ENCODE assay signal across 14 cellular contexts in genomic region chr7:94266278-94266677, GRCh38.
DNase-seq lines count a peak whose midpoint lies in the region; ATAC-seq and TF ChIP-seq lines count a peak whose summit lies in the region.
"Had no signal": no experiment of that assay in that cellular context is flagged by ENCODE, and none has a peak within 500 bp of the region (broad histone marks: within the 10 kb centered on the region; RNA-seq: fewer than 3 reads in every experiment).

No MANE protein-coding gene starts in this region.

- no peaks in the 10 kb centered on the region for H3K9me3 ChIP-seq in GM23248 (ENCODE audit: low read depth)
- H3K9me3 ChIP-seq in SK-N-MC (ENCODE audit: low read depth, low read length): no peaks in the 10 kb centered on the region
- no peaks in the 10 kb centered on the region for H3K9me3 ChIP-seq in psoas muscle
- H3K9me3 ChIP-seq in HAP-1: no peaks in the 10 kb centered on the region
- H3K9me3 ChIP-seq in prostate gland: no peaks in the 10 kb centered on the region
- H3K9me3 ChIP-seq: adrenal gland had no signal

- H3K4me2 ChIP-seq in GM23248 (ENCODE audit: unreplicated experiment): peak overlapping the region; percentile 37

- peaks cover 13% of the 10 kb centered on the region; the same call in 1 of the 2 replicates for H3F3A ChIP-seq in GM23248 (ENCODE audit: insufficient read depth)

- no peaks in the 10 kb centered on the region for H3K36me3 ChIP-seq in GM23248 (ENCODE audit: low read depth)
- no peaks in the 10 kb centered on the region for H3K36me3 ChIP-seq in SK-N-MC (ENCODE audit: insufficient read depth, low read length)
- H3K36me3 ChIP-seq in psoas muscle (ENCODE audit: insufficient read depth in 1 of 2, low read depth in 1 of 2): no peaks in the 10 kb centered on the region
- H3K36me3 ChIP-seq in HAP-1 (replicated peaks): no peaks in the 10 kb centered on the region
- H3K36me3 ChIP-seq in prostate gland: no peaks in the 10 kb centered on the region
- H3K36me3 ChIP-seq: adrenal gland had no signal

- WGBS in GM23248 (ENCODE audit: low coverage in 1 of 2, low lambda C conversion rate in 2 of 2, missing lambda C conversion rate in 2 of 2), 2 experiments: 16 to 21% methylated on average over 4 of the region's 4 CpGs
- 21 to 32% (median 21%) methylated on average over 4 of the region's 4 CpGs for WGBS in psoas muscle, 3 donors
- 69% methylated on average over 4 of the region's 4 CpGs for WGBS in prostate gland

- H3K27me3 Mint-ChIP-seq in T-helper 2 cell treated with Interferon-gamma antibody and Interleukin-4, amounts not matched to agents 5 μg/mL and 100 μg/mL, for 36 hours (ENCODE audit: low read depth): peaks cover 7% of the 10 kb centered on the region

- no peaks in the 10 kb centered on the region for H3K36me3 Mint-ChIP-seq in T-helper 2 cell treated with Interferon-gamma antibody and Interleukin-4, amounts not matched to agents 5 μg/mL and 100 μg/mL, for 36 hours (ENCODE audit: low read depth)
- H3K36me3 Mint-ChIP-seq: activated CD8-positive, alpha-beta memory T cell treated with anti-CD3 and anti-CD28 coated beads, Interleukin-2, amount 10 ng/mL, durations not matched to agents 7 days and 5 days had no signal

- H4K20me1 ChIP-seq in GM23248 (ENCODE audit: insufficient read depth): no peaks in the 10 kb centered on the region

- peak overlapping the region; percentile 11; the same call in 1 of the 2 replicates for H2AFZ ChIP-seq in GM23248

- no peak for TF ChIP-seq POLR2A in prostate gland (IDR thresholded peaks at IDR 0.05)

- TF ChIP-seq CTCF in psoas muscle (IDR thresholded peaks at IDR 0.05) (no peak), prostate gland (IDR thresholded peaks at IDR 0.05) (no peak)

- H3K9me2 ChIP-seq in GM23248 (ENCODE audit: insufficient read depth): peaks cover 5% of the 10 kb centered on the region; the same call in 1 of the 2 replicates

- no peak overlapping the region for H3K4me3 ChIP-seq in GM23248
- H3K4me3 ChIP-seq in SK-N-MC: peak overlapping the region; percentile 65
- H3K4me3 ChIP-seq in psoas muscle: no peak overlapping the region
- no peak overlapping the region for H3K4me3 ChIP-seq in HAP-1
- H3K4me3 ChIP-seq in prostate gland: no peak overlapping the region
- H3K4me3 ChIP-seq: adrenal gland had no signal

- in situ Hi-C loops in GM23248 (cut with MboI): no loop called here
- in situ Hi-C loops in HAP-1 (cut with MboI; ENCODE audit: low sequenced_read_pairs): no loop called here

- no peak overlapping the region for H3K27ac Mint-ChIP-seq in T-helper 2 cell treated with Interferon-gamma antibody and Interleukin-4, amounts not matched to agents 5 μg/mL and 100 μg/mL, for 36 hours
- H3K27ac Mint-ChIP-seq: activated CD8-positive, alpha-beta memory T cell treated with anti-CD3 and anti-CD28 coated beads, Interleukin-2, amount 10 ng/mL, durations not matched to agents 7 days and 5 days; effector memory CD8-positive, alpha-beta T cell had no signal

- H3K79me2 ChIP-seq in GM23248 (ENCODE audit: insufficient read depth): no peaks in the 10 kb centered on the region

- no peaks in the 10 kb centered on the region for H3K4me1 Mint-ChIP-seq in T-helper 2 cell treated with Interferon-gamma antibody and Interleukin-4, amounts not matched to agents 5 μg/mL and 100 μg/mL, for 36 hours (ENCODE audit: low read depth)
- H3K4me1 Mint-ChIP-seq: activated CD8-positive, alpha-beta memory T cell treated with anti-CD3 and anti-CD28 coated beads, Interleukin-2, amount 10 ng/mL, durations not matched to agents 7 days and 5 days had no signal

- intact Hi-C loops in psoas muscle (cut with DNase I): no loop called here
- intact Hi-C loops in prostate gland (cut with DNase I): no loop called here

- H3K9ac ChIP-seq in GM23248: no peak overlapping the region
- no peak overlapping the region for H3K9ac ChIP-seq in SK-N-MC (ENCODE audit: insufficient read length)

- ATAC-seq in psoas muscle (peak in 3 of 4 donors; percentile 33 to 71 (median 40)), GM21390 (IDR thresholded peaks at IDR 0.05; ENCODE audit: unreplicated experiment) (no peak)
- ATAC-seq: activated CD8-positive, alpha-beta memory T cell treated with anti-CD3 and anti-CD28 coated beads, Interleukin-2, amount 10 ng/mL, durations not matched to agents 7 days and 5 days; effector memory CD8-positive, alpha-beta T cell had no signal

- H3K27me3 ChIP-seq in GM23248 (replicated peaks; ENCODE audit: insufficient read depth): no peaks in the 10 kb centered on the region
- H3K27me3 ChIP-seq in psoas muscle (ENCODE audit: insufficient read depth in 3 of 3, low read length in 2 of 3): no peaks in the 10 kb centered on the region
- H3K27me3 ChIP-seq in HAP-1 (ENCODE audit: low read depth): peaks cover 2% of the 10 kb centered on the region; the same call in 1 of the 2 replicates
- no peaks in the 10 kb centered on the region for H3K27me3 ChIP-seq in prostate gland (replicated peaks; ENCODE audit: insufficient read depth)
- H3K27me3 ChIP-seq: adrenal gland had no signal

- no peaks in the 10 kb centered on the region for H3K9me3 Mint-ChIP-seq in T-helper 2 cell treated with Interferon-gamma antibody and Interleukin-4, amounts not matched to agents 5 μg/mL and 100 μg/mL, for 36 hours

- H3K4me3 Mint-ChIP-seq in T-helper 2 cell treated with Interferon-gamma antibody and Interleukin-4, amounts not matched to agents 5 μg/mL and 100 μg/mL, for 36 hours: no peak overlapping the region
- H3K4me3 Mint-ChIP-seq: activated CD8-positive, alpha-beta memory T cell treated with anti-CD3 and anti-CD28 coated beads, Interleukin-2, amount 10 ng/mL, durations not matched to agents 7 days and 5 days; effector memory CD8-positive, alpha-beta T cell had no signal

- H3K27ac ChIP-seq in GM23248 (no peak overlapping the region), SK-N-MC (peak overlapping the region; percentile 93), psoas muscle (no peak overlapping the region), prostate gland (no peak overlapping the region)

- DNase-seq in GM23248: peak; percentile 70
- DNase-seq in SK-N-MC (ENCODE audit: low read depth, low spot score): peak; percentile 79
- peak; percentile 64 for DNase-seq in fibroblast of the conjunctiva (ENCODE audit: low read depth)
- no peak for DNase-seq in psoas muscle
- no peak for DNase-seq in HAP-1 (ENCODE audit: low spot score in 2 of 2)
- DNase-seq in T-helper 2 cell treated with Interferon-gamma antibody and Interleukin-4, amounts not matched to agents 5 μg/mL and 100 μg/mL, for 36 hours (ENCODE audit: low spot score): no peak
- DNase-seq in prostate gland (ENCODE audit: low spot score): no peak
- DNase-seq: activated CD8-positive, alpha-beta memory T cell treated with anti-CD3 and anti-CD28 coated beads, Interleukin-2, amount 10 ng/mL, durations not matched to agents 7 days and 5 days; effector memory CD8-positive, alpha-beta T cell; NCI-H1092; stimulated activated CD4-positive, alpha-beta T cell treated with anti-CD3 and anti-CD28 coated beads, Interleukin-1b, Interleukin-23, amount 100 ng/mL, for 48 hours; T-helper 9 cell had no signal

- H3K4me1 ChIP-seq in GM23248 (ENCODE audit: insufficient read depth) (peaks cover 26% of the 10 kb centered on the region), psoas muscle (no peaks in the 10 kb centered on the region), HAP-1 (no peaks in the 10 kb centered on the region), prostate gland (replicated peaks) (no peaks in the 10 kb centered on the region)

Comparison
In these comparisons a context has a peak if more than half of its experiments do, and no peak if none do; other contexts are left out.
1. DNase-seq: peak in GM23248 (single experiment), SK-N-MC (single experiment) and fibroblast of the conjunctiva (single experiment); none in psoas muscle (0 of 2), HAP-1 (0 of 2), T-helper 2 cell treated with Interferon-gamma antibody and Interleukin-4, amounts not matched to agents 5 μg/mL and 100 μg/mL, for 36 hours (single experiment) and prostate gland (single experiment).